21 cellular contexts compared by ENCODE assay signal in genomic region chr5:107401470-107402085, GRCh38.
A peak's percentile ranks its signal among the peaks of the same experiment; 100 is the strongest.
DNase-seq lines count a peak whose midpoint lies in the region; ATAC-seq, FAIRE-seq and TF ChIP-seq lines count a peak whose summit lies in the region.
"Had no signal": no experiment of that assay in that cellular context is flagged by ENCODE, and none has a peak within 500 bp of the region (broad histone marks: within the 10 kb centered on the region; RNA-seq: fewer than 3 reads in every experiment).

No MANE protein-coding gene starts in this region.

- no peaks in the 10 kb centered on the region; a peak in 1 of 7 replicates for H3K27me3 ChIP-seq in H1 (replicated peaks in 1 of 4; ENCODE audit: control insufficient read depth in 3 of 4, extremely low read depth in 1 of 4, insufficient read depth in 3 of 4, low read length in 3 of 4)
- H3K27me3 ChIP-seq: BLaER1 treated with 17β-estradiol and CSF1 and Interleukin-3, amounts not matched to agents 10 nM and 100 nM had no signal

- H3K9me3 ChIP-seq in H1 (ENCODE audit: insufficient read depth in 2 of 2, low read depth in 1 of 2, low read length in 1 of 2): no peaks in the 10 kb centered on the region

- peaks cover 2 to 34% (median 19%) of the 10 kb centered on the region in 4 experiments; a peak in 6 of 7 replicates for H3K4me1 ChIP-seq in H1 (replicated peaks in 1 of 4; ENCODE audit: control insufficient read depth in 3 of 4, insufficient read depth in 4 of 4, low read length in 3 of 4)

- no peak overlapping the region for H2BK12ac ChIP-seq in H1 (ENCODE audit: low read depth, low read length)

- FAIRE-seq in H1 (lab: Jason Lieb, UNC): peak; percentile 58
- FAIRE-seq: GM12891 had no signal

- no peaks in the 10 kb centered on the region for H3K36me3 ChIP-seq in H1 (ENCODE audit: control insufficient read depth in 2 of 4, insufficient read depth in 4 of 4, low read length in 3 of 4)
- H3K36me3 ChIP-seq: BLaER1 treated with 17β-estradiol and CSF1 and Interleukin-3, amounts not matched to agents 10 nM and 100 nM had no signal

- no peaks in the 10 kb centered on the region; the same call in 1 of the 2 replicates for H3K23me2 ChIP-seq in H1 (ENCODE audit: low read depth, low read length)

- H3K56ac ChIP-seq in H1 (replicated peaks; ENCODE audit: insufficient read length, low read depth, low read length): no peak overlapping the region

- no peak overlapping the region for H3K14ac ChIP-seq in H1 (ENCODE audit: insufficient read length)

- no peak overlapping the region for H2AK5ac ChIP-seq in H1 (ENCODE audit: low read depth, low read length)

- 5% methylated on average over 4 of the region's 4 CpGs; no CpG with 5 or more reads in 1 of the 2 experiments for WGBS in H1 (ENCODE audit: extremely low coverage in 1 of 2, insufficient coverage in 1 of 2, insufficient read length in 1 of 2, insufficient replicate concordance in 2 of 2, low coverage in 1 of 2, low lambda C conversion rate in 2 of 2, missing lambda C conversion rate in 1 of 2), 2 experiments

- no peak for TF ChIP-seq CTCF in H1 (IDR thresholded peaks at IDR 0.05; ENCODE audit: control extremely low read depth in 1 of 3, insufficient read depth in 1 of 3, low read depth in 1 of 3, low read length in 3 of 3)

- H3K27ac ChIP-seq in H1 (ENCODE audit: low read depth, low read length): no peak overlapping the region
- H3K27ac ChIP-seq: BLaER1 treated with 17β-estradiol and CSF1 and Interleukin-3, amounts not matched to agents 10 nM and 100 nM had no signal

- POLR2A ChIA-PET in H1 (lab: Charles Lee; ENCODE audit: partially characterized antibody): no interaction called here

- H4K20me1 ChIP-seq in H1 (replicated peaks in 1 of 2; ENCODE audit: control insufficient read depth in 1 of 2, insufficient read depth in 2 of 2, low read length in 2 of 2): no peaks in the 10 kb centered on the region
- H4K20me1 ChIP-seq: BLaER1 treated with 17β-estradiol and CSF1 and Interleukin-3, amounts not matched to agents 10 nM and 100 nM had no signal

- no peak overlapping the region for H3K18ac ChIP-seq in H1 (ENCODE audit: extremely low read depth, low read length)

- peak in 1 of 2 experiments; percentile 11; a peak in 1 of 4 replicates for TF ChIP-seq RAD21 in H1 (IDR thresholded peaks at IDR 0.05 in 1 of 2, conservative IDR thresholded peaks at IDR 0.05 in 1 of 2; ENCODE audit: low read depth in 2 of 2, low read length in 2 of 2)

- H2AFZ ChIP-seq in H1 (ENCODE audit: low read length): no peak overlapping the region

- no peak overlapping the region for H3K4me3 Mint-ChIP-seq in stimulated activated naive B cell treated with anti-CD40 and anti-IgM and Interleukin-4, amounts not matched to agents 10 μg/mL and 1 μg/mL and 100 μg/mL, for 72 hours
- H3K4me3 Mint-ChIP-seq: activated CD4-positive, alpha-beta T cell treated with anti-CD3 and anti-CD28 coated beads, Interleukin-2, amount 10 ng/mL, durations not matched to agents 7 days and 5 days; immature natural killer cell had no signal

- peak; percentile 64 to 69 for ATAC-seq in stimulated activated naive B cell treated with anti-CD40 and anti-IgM and Interleukin-4, amounts not matched to agents 10 μg/mL and 1 μg/mL and 100 μg/mL, for 72 hours (replicated peaks)
- ATAC-seq in HG02610 (IDR thresholded peaks at IDR 0.05; ENCODE audit: unreplicated experiment) (no peak), GM18907 (IDR thresholded peaks at IDR 0.05; ENCODE audit: unreplicated experiment) (no peak)

- no peaks in the 10 kb centered on the region for H3K79me1 ChIP-seq in H1 (ENCODE audit: low read depth, low read length)

- in situ Hi-C loops in ACHN (cut with HindIII; ENCODE audit: low pct_ligation_motif_present, low pct_unique_long_range_greater_than_20kb, low sequenced_read_pairs): no loop called here

- H3K4me1 Mint-ChIP-seq in stimulated activated naive B cell treated with anti-CD40 and anti-IgM and Interleukin-4, amounts not matched to agents 10 μg/mL and 1 μg/mL and 100 μg/mL, for 72 hours: peaks cover 0 to 8% of the 10 kb centered on the region in 2 donors
- H3K4me1 Mint-ChIP-seq: activated CD4-positive, alpha-beta T cell treated with anti-CD3 and anti-CD28 coated beads, Interleukin-2, amount 10 ng/mL, durations not matched to agents 7 days and 5 days had no signal

- CTCF ChIA-PET in H1 (lab: Charles Lee; ENCODE audit: partially characterized antibody): interaction anchor here (1.0 to 1.7 kb wide), 2 partner anchors 67 to 170 kb away, joined by 3 to 5 read pairs; no protein-coding TSS in a partner anchor

- no peaks in the 10 kb centered on the region for H3K36me3 Mint-ChIP-seq in stimulated activated naive B cell treated with anti-CD40 and anti-IgM and Interleukin-4, amounts not matched to agents 10 μg/mL and 1 μg/mL and 100 μg/mL, for 72 hours

- peak overlapping the region; percentile 70 for H4K5ac ChIP-seq in H1 (ENCODE audit: insufficient read length, low read depth, low read length)

- no peak for TF ChIP-seq POLR2A in H1 (IDR thresholded peaks at IDR 0.05; ENCODE audit: control extremely low read depth in 1 of 2, low read depth in 2 of 2, low read length in 2 of 2)

- H3K27me3 Mint-ChIP-seq in stimulated activated naive B cell treated with anti-CD40 and anti-IgM and Interleukin-4, amounts not matched to agents 10 μg/mL and 1 μg/mL and 100 μg/mL, for 72 hours: peaks cover 0 to 5% of the 10 kb centered on the region in 2 donors

- no peak overlapping the region for H4K91ac ChIP-seq in H1 (replicated peaks; ENCODE audit: insufficient read length, low read length)

- H3K4ac ChIP-seq in H1 (replicated peaks; ENCODE audit: insufficient read length, low read depth, low read length): no peak overlapping the region

- no peak overlapping the region for H3K9ac ChIP-seq in H1 (replicated peaks in 1 of 4; ENCODE audit: extremely low read depth in 1 of 4, low read depth in 3 of 4, low read length in 3 of 4)
- H3K9ac ChIP-seq: BLaER1 treated with 17β-estradiol and CSF1 and Interleukin-3, amounts not matched to agents 10 nM and 100 nM had no signal

- H3K4me3 ChIP-seq in H1 (ENCODE audit: extremely low read depth in 1 of 4, insufficient read depth in 2 of 4, low read depth in 3 of 4, low read length in 4 of 4): peak overlapping the region in 1 of 4 experiments; percentile 25; a peak in 2 of 8 replicates
- H3K4me3 ChIP-seq: BLaER1 treated with 17β-estradiol and CSF1 and Interleukin-3, amounts not matched to agents 10 nM and 100 nM; smooth muscle cell had no signal

- H2BK120ac ChIP-seq in H1 (replicated peaks; ENCODE audit: low read depth, low read length): no peak overlapping the region

- no peak overlapping the region for H2BK20ac ChIP-seq in H1 (ENCODE audit: low read length)

- no peak overlapping the region for H2BK5ac ChIP-seq in H1 (ENCODE audit: low read depth, low read length)

- H3K79me2 ChIP-seq in H1 (ENCODE audit: control insufficient read depth in 1 of 2, insufficient read depth in 2 of 2, low read length in 2 of 2): no peaks in the 10 kb centered on the region

- TF ChIP-seq EP300 in H1 (IDR thresholded peaks at IDR 0.05; ENCODE audit: borderline replicate concordance in 1 of 2, low read depth in 2 of 2, low read length in 2 of 2): no peak

- peak overlapping the region; percentile 4 to 50 for H3K4me2 ChIP-seq in H1 (ENCODE audit: insufficient read depth in 1 of 2, low read depth in 2 of 2, low read length in 2 of 2)
- H3K4me2 ChIP-seq: BLaER1 treated with 17β-estradiol and CSF1 and Interleukin-3, amounts not matched to agents 10 nM and 100 nM; smooth muscle cell had no signal

- DNase-seq in NCI-H345 (lab: John Stamatoyannopoulos, UW) (peak; percentile 12), NCI-H345 treated with DMSO at 0.1 percent for 48 hours (lab: John Stamatoyannopoulos, UW; ENCODE audit: unreplicated experiment) (no peak), NCI-H446 (lab: John Stamatoyannopoulos, UW) (peak; percentile 56 to 81), H1 (ENCODE audit: low read depth in 1 of 2, low spot score in 2 of 2) (no peak), ACHN (no peak)
- no peak for DNase-seq in stimulated activated naive B cell treated with anti-CD40 and anti-IgM and Interleukin-4, amounts not matched to agents 10 μg/mL and 1 μg/mL and 100 μg/mL, for 72 hours
- DNase-seq: activated CD4-positive, alpha-beta T cell treated with anti-CD3 and anti-CD28 coated beads, Interleukin-2, amount 10 ng/mL, durations not matched to agents 7 days and 5 days; activated CD8-positive, alpha-beta memory T cell treated with anti-CD3 and anti-CD28 coated beads, Interleukin-2, amount 50 U/mL, for 48 hours; activated gamma-delta T cell; amniotic stem cell; immature natural killer cell; Karpas-422; NCI-H1048; NCI-H226; stimulated activated CD4-positive, alpha-beta T cell treated with anti-CD3 and anti-CD28 coated beads, Interleukin-4, amount 100 ng/mL, for 24 hours; T-helper 1 cell had no signal

- no peak overlapping the region for H4K8ac ChIP-seq in H1 (ENCODE audit: extremely low read depth, insufficient read depth, low read length)

- H3K9me3 Mint-ChIP-seq in stimulated activated naive B cell treated with anti-CD40 and anti-IgM and Interleukin-4, amounts not matched to agents 10 μg/mL and 1 μg/mL and 100 μg/mL, for 72 hours: no peaks in the 10 kb centered on the region
- H3K9me3 Mint-ChIP-seq: activated CD4-positive, alpha-beta T cell treated with anti-CD3 and anti-CD28 coated beads, Interleukin-2, amount 10 ng/mL, durations not matched to agents 7 days and 5 days; immature natural killer cell had no signal

- H2BK15ac ChIP-seq in H1 (ENCODE audit: low read length): no peak overlapping the region

- H3K23ac ChIP-seq in H1 (ENCODE audit: insufficient read length): no peak overlapping the region

- no peak overlapping the region for H3K27ac Mint-ChIP-seq in stimulated activated naive B cell treated with anti-CD40 and anti-IgM and Interleukin-4, amounts not matched to agents 10 μg/mL and 1 μg/mL and 100 μg/mL, for 72 hours
- H3K27ac Mint-ChIP-seq: activated CD4-positive, alpha-beta T cell treated with anti-CD3 and anti-CD28 coated beads, Interleukin-2, amount 10 ng/mL, durations not matched to agents 7 days and 5 days; immature natural killer cell had no signal

TF ChIP-seq in H1, 55 proteins besides CTCF, POLR2A, EP300 and RAD21:
- no peak for TF ChIP-seq JUN (IDR thresholded peaks at IDR 0.05; ENCODE audit: low read depth, low read length)
- TF ChIP-seq SAP30 (IDR thresholded peaks at IDR 0.05; ENCODE audit: insufficient read depth, insufficient replicate concordance, low read length): no peak
- TF ChIP-seq HDAC6 (IDR thresholded peaks at IDR 0.05; ENCODE audit: low read depth, low read length): no peak
- TF ChIP-seq TCF12 (IDR thresholded peaks at IDR 0.05; ENCODE audit: low read depth, low read length): 0 out of 2 replicates have a peak, but pooled peaks have one; percentile 45
- TF ChIP-seq TBP (IDR thresholded peaks at IDR 0.05; ENCODE audit: low read depth, low read length): no peak
- TF ChIP-seq ZNF274 (IDR thresholded peaks at IDR 0.05; ENCODE audit: borderline replicate concordance, extremely low read depth, low read length): no peak
- TF ChIP-seq BACH1 (IDR thresholded peaks at IDR 0.05; ENCODE audit: low read length): no peak
- TF ChIP-seq NANOG (IDR thresholded peaks at IDR 0.05; ENCODE audit: insufficient read depth, low read depth, low read length, poor library complexity, severe bottlenecking): peak; percentile 32

Comparison
In these comparisons a context has a peak if more than half of its experiments do, and no peak if none do; other contexts are left out.
1. DNase-seq: peak in NCI-H345 (single experiment) and NCI-H446 (2 of 2); none in NCI-H345 treated with DMSO at 0.1 percent for 48 hours (single experiment), H1 (0 of 2), stimulated activated naive B cell treated with anti-CD40 and anti-IgM and Interleukin-4, amounts not matched to agents 10 μg/mL and 1 μg/mL and 100 μg/mL, for 72 hours (single experiment) and ACHN (single experiment).
2. ATAC-seq: peak in stimulated activated naive B cell treated with anti-CD40 and anti-IgM and Interleukin-4, amounts not matched to agents 10 μg/mL and 1 μg/mL and 100 μg/mL, for 72 hours (2 of 2); none in HG02610 (single experiment) and GM18907 (single experiment).